In genomic region chr3:53890726-53891499, GRCh38 we compare ENCODE assay signal across 8 cellular contexts. TPM values are rescaled to one million over a fixed set of nuclear protein-coding genes. Genes with fewer than 3 reads are reported as not detected.
DNase-seq lines count a peak whose midpoint lies in the region; ATAC-seq and TF ChIP-seq lines count a peak whose summit lies in the region.

No MANE protein-coding gene starts in this region.

- DNase-seq in HFFc6: no peak
- peak; percentile 37 for DNase-seq in T-helper 2 cell treated with Interferon-gamma antibody and Interleukin-4, amounts not matched to agents 5 μg/mL and 100 μg/mL, for 36 hours (ENCODE audit: low spot score)
- DNase-seq in caudate nucleus (lab: John Stamatoyannopoulos, UW): peak in 11 of 61 donors; percentile 9 to 69 (median 33)
- DNase-seq in left lobe of liver (ENCODE audit: low spot score): no peak
- peak; percentile 24 for DNase-seq in stimulated activated CD8-positive, alpha-beta memory T cell treated with anti-CD3 and anti-CD28 coated beads, Interleukin-15, amount 100 ng/mL, for 1 hour (ENCODE audit: low read depth)
- no peak for DNase-seq in NCI-H774 (lab: John Stamatoyannopoulos, UW)
- no peak for DNase-seq in NCI-H187 (lab: John Stamatoyannopoulos, UW)

- H3K36me3 Mint-ChIP-seq in HFFc6 (ENCODE audit: low read depth): peaks cover 5% of the 10 kb centered on the region
- peaks cover 27% of the 10 kb centered on the region for H3K36me3 Mint-ChIP-seq in T-helper 2 cell treated with Interferon-gamma antibody and Interleukin-4, amounts not matched to agents 5 μg/mL and 100 μg/mL, for 36 hours (ENCODE audit: low read depth)

- TF ChIP-seq CTCF in C4-2B (conservative IDR thresholded peaks at IDR 0.05) (no peak), HFFc6 (IDR thresholded peaks at IDR 0.05) (no peak)

- peak; percentile 50 for ATAC-seq in left lobe of liver

- H3K4me1 Mint-ChIP-seq in HFFc6 (ENCODE audit: low read depth): peaks cover 36% of the 10 kb centered on the region
- H3K4me1 Mint-ChIP-seq in T-helper 2 cell treated with Interferon-gamma antibody and Interleukin-4, amounts not matched to agents 5 μg/mL and 100 μg/mL, for 36 hours (ENCODE audit: low read depth): peaks cover 45% of the 10 kb centered on the region

- peak overlapping the region; percentile 98 for H3K27ac Mint-ChIP-seq in HFFc6
- peak overlapping the region; percentile 99 for H3K27ac Mint-ChIP-seq in T-helper 2 cell treated with Interferon-gamma antibody and Interleukin-4, amounts not matched to agents 5 μg/mL and 100 μg/mL, for 36 hours

- peak overlapping the region; percentile 92 for H3K4me3 Mint-ChIP-seq in HFFc6
- H3K4me3 Mint-ChIP-seq in T-helper 2 cell treated with Interferon-gamma antibody and Interleukin-4, amounts not matched to agents 5 μg/mL and 100 μg/mL, for 36 hours: peak overlapping the region; percentile 94

- peaks cover 2% of the 10 kb centered on the region; the same call in 1 of the 2 replicates for H3K27me3 Mint-ChIP-seq in HFFc6 (ENCODE audit: insufficient read depth)
- peaks cover 14% of the 10 kb centered on the region for H3K27me3 Mint-ChIP-seq in T-helper 2 cell treated with Interferon-gamma antibody and Interleukin-4, amounts not matched to agents 5 μg/mL and 100 μg/mL, for 36 hours (ENCODE audit: low read depth)

- no peaks in the 10 kb centered on the region for H3K9me3 Mint-ChIP-seq in HFFc6
- peaks cover 12% of the 10 kb centered on the region for H3K9me3 Mint-ChIP-seq in T-helper 2 cell treated with Interferon-gamma antibody and Interleukin-4, amounts not matched to agents 5 μg/mL and 100 μg/mL, for 36 hours

- H3K27ac ChIP-seq in C4-2B (peak overlapping the region; percentile 79), caudate nucleus (ENCODE audit: low read depth, low read length) (peak overlapping the region; percentile 98)

RNA-seq across cellular contexts. Expression of gene SELENOK, which starts 0.7 kb away (rescaled TPM):
- 10 to 100 TPM; 28.6 to 42.2 (median 34.4) TPM for total RNA-seq in HFFc6 (2021; fragmentation: NEBNext Ultra II Directional; extraction: Animal tissue kit (Norgen Biotek cat#: 25700))
- total RNA-seq in left lobe of liver: 30.3 TPM

RNA-seq across cellular contexts. Expression of gene ACTR8, which starts 9.0 kb away (rescaled TPM):
- 10 to 100 TPM; 43.3 to 47.6 (median 45.6) TPM for total RNA-seq in HFFc6 (2021; fragmentation: NEBNext Ultra II Directional; extraction: Animal tissue kit (Norgen Biotek cat#: 25700))
- total RNA-seq in left lobe of liver: 9.9 TPM

RNA-seq across cellular contexts. Expression of gene IL17RB, which starts 44.5 kb away (rescaled TPM):
- total RNA-seq in HFFc6 (2021; fragmentation: NEBNext Ultra II Directional; extraction: Animal tissue kit (Norgen Biotek cat#: 25700)): not detected
- 23.2 TPM for total RNA-seq in left lobe of liver

RNA-seq across cellular contexts. Expression of gene CHDH, which starts 44.7 kb away (rescaled TPM):
- total RNA-seq in HFFc6 (2021; fragmentation: NEBNext Ultra II Directional; extraction: Animal tissue kit (Norgen Biotek cat#: 25700)): not detected
- total RNA-seq in left lobe of liver: 44.7 TPM

Comparison
In these comparisons a context has a peak if more than half of its experiments do, and no peak if none do; other contexts are left out.
1. DNase-seq: peak in T-helper 2 cell treated with Interferon-gamma antibody and Interleukin-4, amounts not matched to agents 5 μg/mL and 100 μg/mL, for 36 hours (single experiment) and stimulated activated CD8-positive, alpha-beta memory T cell treated with anti-CD3 and anti-CD28 coated beads, Interleukin-15, amount 100 ng/mL, for 1 hour (single experiment); none in HFFc6 (single experiment), left lobe of liver (single experiment), NCI-H774 (single experiment) and NCI-H187 (0 of 2).
2. RNA of gene IL17RB, which starts 44.5 kb away (total RNA-seq): 23.2 TPM in left lobe of liver (single experiment); not detected in HFFc6; every median in the first group is over 10 times any median in the second.